In the genomic region with DNA sequence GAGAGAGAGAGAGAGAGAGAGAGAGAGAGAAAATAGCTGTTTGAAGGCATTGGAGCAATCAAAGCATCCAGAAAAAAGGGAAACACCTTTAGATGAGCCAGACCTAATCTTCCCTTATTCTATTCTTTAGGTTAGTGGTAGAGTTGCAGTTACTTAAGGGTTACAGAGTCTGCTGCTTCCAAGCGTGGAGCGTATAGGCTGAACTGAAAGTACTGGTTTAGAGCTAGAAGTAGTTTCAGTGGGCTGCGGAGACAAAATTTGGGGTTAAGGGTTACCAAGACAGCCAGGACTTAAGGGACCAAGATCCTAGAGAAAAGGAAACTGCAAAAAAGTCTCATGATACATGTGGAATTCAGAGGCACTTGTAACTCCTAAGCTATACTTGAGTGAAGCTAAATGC, we compare ENCODE assay signal across 26 cellular contexts.
"Had no signal": no experiment of that assay in that cellular context is flagged by ENCODE, and none has a peak within 500 bp of the region (broad histone marks: within the 10 kb centered on the region; RNA-seq: fewer than 3 reads in every experiment).

No MANE protein-coding gene starts in this region.

- H3K36me3 Mint-ChIP-seq: immature natural killer cell; mesothelial cell of epicardium; naive B cell; natural killer cell; stimulated activated memory B cell treated with anti-CD40 and anti-IgM and Interleukin-4, amounts not matched to agents 10 μg/mL and 1 μg/mL and 100 μg/mL, for 72 hours; type B pancreatic cell had no signal

- ATAC-seq: lower lobe of right lung; natural killer cell; pancreas; right lobe of liver; stimulated activated memory B cell treated with anti-CD40 and anti-IgM and Interleukin-4, amounts not matched to agents 10 μg/mL and 1 μg/mL and 100 μg/mL, for 72 hours; stimulated activated naive CD8-positive, alpha-beta T cell treated with anti-CD3 and anti-CD28 coated beads, Interleukin-15, amount 100 ng/mL, for 72 hours had no signal

- H3K4me2 ChIP-seq: smooth muscle cell had no signal

- H3K36me3 ChIP-seq: lower lobe of right lung, pancreas, prostate gland, right lobe of liver, tibial nerve, uterus had no signal

- H3K27me3 Mint-ChIP-seq: naive B cell; stimulated activated memory B cell treated with anti-CD40 and anti-IgM and Interleukin-4, amounts not matched to agents 10 μg/mL and 1 μg/mL and 100 μg/mL, for 72 hours; stimulated activated naive CD8-positive, alpha-beta T cell treated with anti-CD3 and anti-CD28 coated beads, Interleukin-15, amount 100 ng/mL, for 72 hours; type B pancreatic cell had no signal

- H3K27ac ChIP-seq: lower lobe of right lung, pancreas, prostate gland, right lobe of liver, tibial nerve, uterus had no signal

- H3K9me3 ChIP-seq: lower lobe of right lung, pancreas, prostate gland, right lobe of liver, tibial nerve, uterus had no signal

- H3K4me3 Mint-ChIP-seq: immature natural killer cell; mesothelial cell of epicardium; naive B cell; natural killer cell; stimulated activated memory B cell treated with anti-CD40 and anti-IgM and Interleukin-4, amounts not matched to agents 10 μg/mL and 1 μg/mL and 100 μg/mL, for 72 hours; stimulated activated naive CD8-positive, alpha-beta T cell treated with anti-CD3 and anti-CD28 coated beads, Interleukin-15, amount 100 ng/mL, for 72 hours; type B pancreatic cell had no signal

- H3K4me1 Mint-ChIP-seq: immature natural killer cell; naive B cell; natural killer cell; stimulated activated memory B cell treated with anti-CD40 and anti-IgM and Interleukin-4, amounts not matched to agents 10 μg/mL and 1 μg/mL and 100 μg/mL, for 72 hours; stimulated activated naive CD8-positive, alpha-beta T cell treated with anti-CD3 and anti-CD28 coated beads, Interleukin-15, amount 100 ng/mL, for 72 hours had no signal

- H3K27ac Mint-ChIP-seq: immature natural killer cell; mesothelial cell of epicardium; natural killer cell; stimulated activated memory B cell treated with anti-CD40 and anti-IgM and Interleukin-4, amounts not matched to agents 10 μg/mL and 1 μg/mL and 100 μg/mL, for 72 hours; stimulated activated naive CD8-positive, alpha-beta T cell treated with anti-CD3 and anti-CD28 coated beads, Interleukin-15, amount 100 ng/mL, for 72 hours; type B pancreatic cell had no signal

- H3K4me1 ChIP-seq: lower lobe of right lung, pancreas, prostate gland, right lobe of liver, tibial nerve, uterus had no signal

- H3K4me3 ChIP-seq: lower lobe of right lung, pancreas, prostate gland, right lobe of liver, smooth muscle cell, tibial nerve, uterus had no signal

- H3K27me3 ChIP-seq: pancreas, right lobe of liver, tibial nerve, uterus had no signal

- DNase-seq: hypothalamus; immature natural killer cell; kidney; lower lobe of right lung; mammary epithelial cell; mesenchymal stem cell; naive B cell; natural killer cell; nucleus accumbens; pancreas; posterior cingulate gyrus; right lobe of liver; stimulated activated CD4-positive, alpha-beta T cell treated with anti-CD3 and anti-CD28 coated beads, Interleukin-1b, Interleukin-23, amount 100 ng/mL, for 48 hours; stimulated activated CD4-positive, alpha-beta T cell treated with anti-CD3 and anti-CD28 coated beads, Interleukin-2, amount 100 ng/mL, for 48 hours; stimulated activated CD4-positive, alpha-beta T cell treated with anti-CD3 and anti-CD28 coated beads, Interleukin-4, amount 100 ng/mL, for 4 hours; stimulated activated CD8-positive, alpha-beta memory T cell treated with anti-CD3 and anti-CD28 coated beads, Interleukin-4, amount 100 ng/mL, for 48 hours; stimulated activated naive CD4-positive, alpha-beta T cell treated with Interleukin-2 at 50 U/mL for 16 hours; stimulated activated naive CD8-positive, alpha-beta T cell treated with anti-CD3 and anti-CD28 coated beads, Interleukin-15, amount 100 ng/mL, for 72 hours; substantia nigra; uterus had no signal

- H3K9me3 Mint-ChIP-seq: stimulated activated naive CD8-positive, alpha-beta T cell treated with anti-CD3 and anti-CD28 coated beads, Interleukin-15, amount 100 ng/mL, for 72 hours; type B pancreatic cell had no signal
